37 cellular contexts compared by ENCODE assay signal in the genomic region with DNA sequence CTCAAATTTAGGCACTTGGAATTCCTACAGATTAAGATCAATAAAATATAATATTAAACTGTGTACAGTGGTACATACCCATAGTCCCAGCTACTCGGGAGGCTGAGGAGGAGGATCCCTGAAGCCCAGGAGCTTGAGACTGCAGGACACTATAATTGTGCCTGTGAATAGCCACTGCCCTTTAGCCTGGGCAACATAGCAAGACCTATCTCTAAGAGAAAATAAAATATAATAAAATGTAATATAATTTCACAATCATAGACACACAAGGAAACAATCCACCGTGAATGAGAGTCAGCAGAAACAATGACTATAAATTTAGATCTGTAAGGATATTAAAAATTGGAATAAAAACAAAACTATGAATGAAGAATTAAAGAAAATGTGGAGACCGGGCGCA. TPM values are rescaled to one million over a fixed set of nuclear protein-coding genes. Genes with fewer than 3 reads are reported as not detected.
"Had no signal": no experiment of that assay in that cellular context is flagged by ENCODE, and none has a peak within 500 bp of the region (broad histone marks: within the 10 kb centered on the region; RNA-seq: fewer than 3 reads in every experiment).

No MANE protein-coding gene starts in this region.

- H3K4me3 ChIP-seq: MG63 had no signal

- H3K36me3 ChIP-seq: MG63 had no signal

- H3K9me3 ChIP-seq: MG63 had no signal

- DNase-seq: Karpas-422, Kasumi-1, MG63, MM.1S, MV-4-11, NCI-H1048, NCI-H1092, NCI-H1092 treated with DMSO at 0.1 percent for 48 hours, NCI-H1105, NCI-H1105 treated with DMSO at 0.1 percent for 48 hours, NCI-H1417, NCI-H1417 treated with DMSO at 0.1 percent for 48 hours, NCI-H1436, NCI-H1436 treated with DMSO at 0.1 percent for 48 hours, NCI-H146, NCI-H1694, NCI-H1694 treated with DMSO at 0.1 percent for 48 hours, NCI-H187, NCI-H187 treated with DMSO at 0.1 percent for 48 hours, NCI-H1930, NCI-H2029, NCI-H2029 treated with DMSO at 0.1 percent for 48 hours, NCI-H2081, NCI-H2081 treated with DMSO at 0.1 percent for 48 hours, NCI-H2107, NCI-H2171, NCI-H2171 treated with DMSO at 0.1 percent for 48 hours, NCI-H2227 treated with DMSO at 0.1 percent for 48 hours, NCI-H226, NCI-H345, NCI-H446, NCI-H446 treated with DMSO at 0.1 percent for 48 hours, NCI-H510A had no signal

RNA-seq across cellular contexts. Expression of gene TNK1, which starts 10.0 kb away (rescaled TPM):
- total RNA-seq: LHCN-M2 had no signal

RNA-seq across cellular contexts. Expression of gene TMEM95, which starts 15.9 kb away (rescaled TPM):
- total RNA-seq: LHCN-M2, M059J, MCF 10A, NCI-H460 had no signal
